21 cellular contexts compared by ENCODE assay signal in the genomic region with DNA sequence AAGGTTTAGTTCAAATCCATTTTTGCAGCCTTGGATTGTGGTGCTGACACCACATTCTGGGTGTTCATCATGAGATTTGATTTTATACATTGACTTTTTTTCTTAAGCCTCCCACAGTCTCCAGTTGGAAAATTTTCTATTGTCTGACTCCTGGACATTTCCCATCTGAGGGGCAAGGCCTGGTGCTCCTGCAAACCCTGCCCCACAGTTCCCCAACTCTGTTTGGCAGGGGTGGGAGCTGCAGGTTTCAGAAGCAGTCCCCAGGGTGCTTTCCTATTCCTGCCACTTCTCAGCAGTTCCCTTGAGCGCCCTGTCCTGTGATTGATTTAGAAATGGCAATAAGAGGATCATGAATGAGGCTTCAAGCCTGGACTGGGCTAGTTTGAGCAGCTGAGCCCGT.
"Had no signal": no experiment of that assay in that cellular context is flagged by ENCODE, and none has a peak within 500 bp of the region (broad histone marks: within the 10 kb centered on the region; RNA-seq: fewer than 3 reads in every experiment).

No MANE protein-coding gene starts in this region.

- ATAC-seq: left ventricle myocardium superior; stimulated activated naive CD8-positive, alpha-beta T cell treated with anti-CD3 and anti-CD28 coated beads, Interleukin-15, Interleukin-2, amounts not matched to agents 100 U/mL and 50 U/mL, for 24 hours; WTC11 had no signal

- H3K4me2 ChIP-seq: hepatocyte had no signal

- H3K9me3 ChIP-seq: SJCRH30, thyroid gland had no signal

- H2AFZ ChIP-seq: hepatocyte had no signal

- DNase-seq: activated CD4-positive, alpha-beta memory T cell treated with anti-CD3 and anti-CD28 coated beads for 36 hours; activated CD4-positive, alpha-beta T cell treated with anti-CD3 and anti-CD28 coated beads for 48 hours; activated naive CD4-positive, alpha-beta T cell; activated T-cell treated with anti-CD3 and anti-CD28 coated beads for 4 hours; amniotic stem cell; erythroblast; foreskin fibroblast; immature natural killer cell; left ventricle myocardium superior; mammary epithelial cell; midbrain; occipital lobe; SJCRH30; stimulated activated CD4-positive, alpha-beta T cell treated with anti-CD3 and anti-CD28 coated beads, Interleukin-12 subunit alpha, Interleukin-12 subunit beta, amount 100 ng/mL, for 4 hours; stimulated activated CD4-positive, alpha-beta T cell treated with anti-CD3 and anti-CD28 coated beads, Interleukin-4, amount 100 ng/mL, for 4 hours; stimulated activated naive CD8-positive, alpha-beta T cell treated with anti-CD3 and anti-CD28 coated beads, Interleukin-15, Interleukin-2, amounts not matched to agents 100 U/mL and 50 U/mL, for 24 hours; T-helper 1 cell; thyroid gland had no signal

- H3K4me3 Mint-ChIP-seq: activated CD4-positive, alpha-beta memory T cell treated with anti-CD3 and anti-CD28 coated beads for 36 hours; activated naive CD8-positive, alpha-beta T cell treated with anti-CD3 and anti-CD28 coated beads, Interleukin-2, amount 10 ng/mL, durations not matched to agents 7 days and 5 days; WTC11 had no signal

- H3K4me3 ChIP-seq: hepatocyte, SJCRH30, thyroid gland had no signal

- H3K27ac ChIP-seq: hepatocyte, SJCRH30, thyroid gland had no signal

- H3K27me3 ChIP-seq: thyroid gland had no signal

- H3K9me3 Mint-ChIP-seq: activated CD4-positive, alpha-beta memory T cell treated with anti-CD3 and anti-CD28 coated beads for 36 hours; activated naive CD8-positive, alpha-beta T cell treated with anti-CD3 and anti-CD28 coated beads, Interleukin-2, amount 10 ng/mL, durations not matched to agents 7 days and 5 days; immature natural killer cell; WTC11 had no signal

- H3K27ac Mint-ChIP-seq: activated CD4-positive, alpha-beta memory T cell treated with anti-CD3 and anti-CD28 coated beads for 36 hours; activated naive CD8-positive, alpha-beta T cell treated with anti-CD3 and anti-CD28 coated beads, Interleukin-2, amount 10 ng/mL, durations not matched to agents 7 days and 5 days; immature natural killer cell; WTC11 had no signal

- H3K36me3 ChIP-seq: SJCRH30, thyroid gland had no signal

- H3K36me3 Mint-ChIP-seq: activated CD4-positive, alpha-beta memory T cell treated with anti-CD3 and anti-CD28 coated beads for 36 hours; activated naive CD8-positive, alpha-beta T cell treated with anti-CD3 and anti-CD28 coated beads, Interleukin-2, amount 10 ng/mL, durations not matched to agents 7 days and 5 days; immature natural killer cell; WTC11 had no signal

- H3K79me2 ChIP-seq: hepatocyte had no signal
